In the genomic region with DNA sequence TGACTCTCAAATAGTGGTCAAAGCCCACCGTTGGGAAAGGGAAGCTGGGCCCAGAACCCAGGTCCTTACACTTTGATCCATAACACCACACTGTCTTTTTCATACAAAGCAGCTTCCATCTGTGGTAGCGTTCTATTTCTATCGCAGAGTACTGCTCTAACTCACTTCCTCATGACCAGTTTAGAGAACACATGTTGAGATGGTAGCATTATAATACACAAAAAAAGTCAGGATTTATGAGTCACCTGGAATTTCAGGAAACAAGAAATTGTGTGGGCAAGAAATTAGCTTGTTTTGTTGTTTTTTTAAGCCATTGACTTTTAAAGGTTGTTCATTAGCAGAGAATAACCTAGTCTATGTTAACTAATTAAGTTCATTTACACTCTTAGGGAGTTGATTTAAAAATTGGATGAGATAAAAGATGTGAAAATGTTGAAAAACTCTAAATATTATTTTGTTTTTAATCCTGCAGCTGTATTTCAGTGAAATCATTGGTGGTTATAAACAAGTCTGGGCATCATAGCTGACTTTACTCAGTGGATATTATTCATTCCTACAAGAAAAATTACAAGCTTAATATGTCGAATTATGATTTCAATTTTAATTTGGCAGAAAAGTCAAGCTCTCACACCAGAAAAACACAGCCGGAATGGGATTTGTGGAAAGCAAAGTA, we compare ENCODE assay signal across 22 cellular contexts.
DNase-seq lines count a peak whose midpoint lies in the region; FAIRE-seq and TF ChIP-seq lines count a peak whose summit lies in the region.
"Had no signal": no experiment of that assay in that cellular context is flagged by ENCODE, and none has a peak within 500 bp of the region (broad histone marks: within the 10 kb centered on the region; RNA-seq: fewer than 3 reads in every experiment).

No MANE protein-coding gene starts in this region.

- H3K4me3 ChIP-seq in bronchial epithelial cell (ENCODE audit: low read depth, low read length), result no peak overlapping the region
- H3K4me3 ChIP-seq: SJCRH30 had no signal

- H3K36me3 Mint-ChIP-seq in nephron progenitor cell (ENCODE audit: low read depth), result no peaks in the 10 kb centered on the region

- H3K4me1 Mint-ChIP-seq in nephron progenitor cell, result no peaks in the 10 kb centered on the region

- no peak overlapping the region for H3K4me3 Mint-ChIP-seq in nephron progenitor cell
- H3K4me3 Mint-ChIP-seq: HFFc6 had no signal

- H3K27ac Mint-ChIP-seq in nephron progenitor cell, result no peak overlapping the region
- H3K27ac Mint-ChIP-seq: HFFc6 had no signal

- peaks cover 3% of the 10 kb centered on the region for H3K9me3 Mint-ChIP-seq in nephron progenitor cell

- POLR2A ChIA-PET in RWPE1 (lab: Yijun Ruan, JAX; ENCODE audit: low non-redundant PET), result no interaction called here

- H3K27me3 Mint-ChIP-seq in nephron progenitor cell (ENCODE audit: low read depth, poor library complexity), result no peaks in the 10 kb centered on the region

- DNase-seq in RWPE1 (ENCODE audit: low spot score) (peak; percentile 6), bronchial epithelial cell (ENCODE audit: low read depth) (peak; percentile 90), epithelial cell of prostate (ENCODE audit: low read depth, low spot score) (no peak), non-pigmented ciliary epithelial cell (ENCODE audit: low read depth) (peak; percentile 6), nephron progenitor cell (no peak), NCI-H2227 (lab: John Stamatoyannopoulos, UW; ENCODE audit: unreplicated experiment) (no peak), NCI-H146 treated with DMSO at 0.1 percent for 48 hours (lab: John Stamatoyannopoulos, UW; ENCODE audit: unreplicated experiment) (no peak), activated T-cell treated with anti-CD3 and anti-CD28 coated beads for 4 hours (no peak)
- DNase-seq: BE2C, DMS79 treated with DMSO at 0.1 percent for 48 hours, H7, HFFc6, KG1, NCI-H1092 treated with DMSO at 0.1 percent for 48 hours, NCI-H1436 treated with DMSO at 0.1 percent for 48 hours, NCI-H2029, NCI-H345, NCI-H524, NCI-H82, SJCRH30 had no signal

- no peaks in the 10 kb centered on the region for H3K36me3 ChIP-seq in bronchial epithelial cell (ENCODE audit: control insufficient read depth, insufficient read depth, low read length)
- H3K36me3 ChIP-seq: BE2C, SJCRH30 had no signal

- TF ChIP-seq CTCF in RWPE1 (conservative IDR thresholded peaks at IDR 0.05; ENCODE audit: low read depth) (no peak), bronchial epithelial cell (IDR thresholded peaks at IDR 0.05; ENCODE audit: insufficient read depth, low read length, severe bottlenecking) (no peak), nephron progenitor cell (IDR thresholded peaks at IDR 0.05) (no peak)

- CTCF ChIA-PET in RWPE1 (lab: Yijun Ruan, JAX), result no interaction called here

- no peak for FAIRE-seq in bronchial epithelial cell (lab: Jason Lieb, UNC)
- FAIRE-seq: HTR-8/SVneo had no signal

- no peak overlapping the region for H3K27ac ChIP-seq in RWPE1
- peak overlapping the region; percentile 64 for H3K27ac ChIP-seq in epithelial cell of prostate
- H3K27ac ChIP-seq: HL-60, SJCRH30 had no signal

- no peaks in the 10 kb centered on the region for H3K27me3 ChIP-seq in bronchial epithelial cell (ENCODE audit: control insufficient read depth, insufficient read depth, low read length)
- H3K27me3 ChIP-seq: BE2C, SJCRH30 had no signal

Comparison
In these comparisons a context has a peak if more than half of its experiments do, and no peak if none do; other contexts are left out.
1. DNase-seq: peak in RWPE1 (single experiment), bronchial epithelial cell (single experiment) and non-pigmented ciliary epithelial cell (single experiment); none in epithelial cell of prostate (single experiment), nephron progenitor cell (single experiment), NCI-H2227 (single experiment), NCI-H146 treated with DMSO at 0.1 percent for 48 hours (single experiment) and activated T-cell treated with anti-CD3 and anti-CD28 coated beads for 4 hours (single experiment).